ENCODE assay signal across 8 cellular contexts in the genomic region with DNA sequence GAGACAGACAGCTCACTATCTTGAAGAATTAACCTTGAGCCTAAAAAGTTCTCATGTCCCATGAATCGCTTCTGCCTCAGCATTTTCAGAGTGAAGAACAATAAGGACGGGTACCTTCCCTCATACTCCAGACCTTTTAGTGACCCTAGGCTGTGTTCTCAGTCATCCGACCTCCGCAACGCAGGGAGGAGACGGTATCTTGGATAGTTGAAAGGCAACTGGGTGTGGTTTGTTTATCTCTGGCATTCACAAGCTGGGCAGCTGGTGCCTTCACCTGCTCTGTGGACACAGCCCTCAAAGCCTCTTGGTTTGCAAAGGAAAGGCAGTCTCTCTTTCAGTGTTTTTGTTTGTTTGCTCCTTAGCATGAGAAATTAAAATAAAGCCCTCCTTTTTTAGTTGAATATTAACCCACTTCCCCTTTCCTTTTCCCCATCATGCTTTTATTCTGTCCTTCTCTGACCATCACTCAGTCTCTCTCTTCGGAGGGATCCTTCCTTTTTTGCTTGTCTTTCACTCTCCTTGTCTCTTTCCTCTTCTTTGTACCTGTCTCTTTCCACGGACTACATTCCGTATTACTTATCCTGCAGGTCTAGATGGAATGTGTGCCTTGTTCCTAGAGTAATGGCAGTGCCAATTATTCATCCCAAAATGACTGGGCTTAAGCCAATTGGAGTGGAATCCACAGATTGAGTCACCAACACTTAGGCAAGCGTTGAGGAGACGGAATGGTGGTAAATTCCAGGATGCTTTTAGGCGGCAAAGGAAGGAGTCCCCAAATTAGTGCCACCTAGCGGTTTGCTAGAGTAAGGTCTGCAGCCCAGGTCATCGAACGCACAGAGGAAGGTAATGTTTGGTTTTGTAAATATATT. TPM values are rescaled to one million over a fixed set of nuclear protein-coding genes. Genes with fewer than 3 reads are reported as not detected.
DNase-seq lines count a peak whose midpoint lies in the region; ATAC-seq and TF ChIP-seq lines count a peak whose summit lies in the region.

No MANE protein-coding gene starts in this region.

- no peaks in the 10 kb centered on the region for H3K27me3 Mint-ChIP-seq in nephron (ENCODE audit: low read depth)
- peaks cover 4% of the 10 kb centered on the region for H3K27me3 Mint-ChIP-seq in activated naive CD8-positive, alpha-beta T cell treated with anti-CD3 and anti-CD28 coated beads for 36 hours
- peaks cover 11% of the 10 kb centered on the region for H3K27me3 Mint-ChIP-seq in stimulated activated naive CD8-positive, alpha-beta T cell treated with anti-CD3 and anti-CD28 coated beads, Interleukin-15, amount 100 ng/mL, for 72 hours

- peaks cover 33% of the 10 kb centered on the region for H3K4me1 Mint-ChIP-seq in nephron
- no peaks in the 10 kb centered on the region for H3K4me1 Mint-ChIP-seq in activated naive CD8-positive, alpha-beta T cell treated with anti-CD3 and anti-CD28 coated beads for 36 hours
- no peaks in the 10 kb centered on the region for H3K4me1 Mint-ChIP-seq in stimulated activated naive CD8-positive, alpha-beta T cell treated with anti-CD3 and anti-CD28 coated beads, Interleukin-15, amount 100 ng/mL, for 72 hours

- peak; percentile 33; the same call in 1 of the 2 replicates for TF ChIP-seq CTCF in GM12874 (IDR thresholded peaks at IDR 0.05; ENCODE audit: insufficient read depth, low read depth, low read length)
- TF ChIP-seq CTCF in choroid plexus epithelial cell (conservative IDR thresholded peaks at IDR 0.05; ENCODE audit: low read depth, low read length): peak; percentile 79
- TF ChIP-seq CTCF in nephron (IDR thresholded peaks at IDR 0.05; ENCODE audit: unreplicated experiment in 3 of 3): peak; percentile 53 to 62 (median 61)

- no peaks in the 10 kb centered on the region for H3K36me3 Mint-ChIP-seq in nephron (ENCODE audit: low read depth)
- no peaks in the 10 kb centered on the region for H3K36me3 Mint-ChIP-seq in activated naive CD8-positive, alpha-beta T cell treated with anti-CD3 and anti-CD28 coated beads for 36 hours

- ATAC-seq in GM19328 (IDR thresholded peaks at IDR 0.05; ENCODE audit: unreplicated experiment) (no peak), HG03039 (IDR thresholded peaks at IDR 0.05; ENCODE audit: unreplicated experiment) (no peak)
- no peak for ATAC-seq in stimulated activated naive CD8-positive, alpha-beta T cell treated with anti-CD3 and anti-CD28 coated beads, Interleukin-15, amount 100 ng/mL, for 72 hours

- H3K9me3 Mint-ChIP-seq in nephron: no peaks in the 10 kb centered on the region
- peaks cover under 1% of the 10 kb centered on the region for H3K9me3 Mint-ChIP-seq in activated naive CD8-positive, alpha-beta T cell treated with anti-CD3 and anti-CD28 coated beads for 36 hours
- peaks cover 0 to 3% of the 10 kb centered on the region in 2 donors for H3K9me3 Mint-ChIP-seq in stimulated activated naive CD8-positive, alpha-beta T cell treated with anti-CD3 and anti-CD28 coated beads, Interleukin-15, amount 100 ng/mL, for 72 hours

- peak overlapping the region in 2 of 3 experiments; percentile 2 to 5 for H3K27ac Mint-ChIP-seq in nephron
- no peak overlapping the region for H3K27ac Mint-ChIP-seq in activated naive CD8-positive, alpha-beta T cell treated with anti-CD3 and anti-CD28 coated beads for 36 hours
- no peak overlapping the region for H3K27ac Mint-ChIP-seq in stimulated activated naive CD8-positive, alpha-beta T cell treated with anti-CD3 and anti-CD28 coated beads, Interleukin-15, amount 100 ng/mL, for 72 hours

- no peak overlapping the region for H3K4me3 Mint-ChIP-seq in nephron
- H3K4me3 Mint-ChIP-seq in activated naive CD8-positive, alpha-beta T cell treated with anti-CD3 and anti-CD28 coated beads for 36 hours: no peak overlapping the region
- no peak overlapping the region for H3K4me3 Mint-ChIP-seq in stimulated activated naive CD8-positive, alpha-beta T cell treated with anti-CD3 and anti-CD28 coated beads, Interleukin-15, amount 100 ng/mL, for 72 hours

- DNase-seq in NCI-H2196 treated with DMSO at 0.1 percent for 48 hours (lab: John Stamatoyannopoulos, UW; ENCODE audit: unreplicated experiment) (peak; percentile 36), choroid plexus epithelial cell (ENCODE audit: low read depth) (peak; percentile 43)
- DNase-seq in activated naive CD8-positive, alpha-beta T cell treated with anti-CD3 and anti-CD28 coated beads for 36 hours: no peak
- no peak for DNase-seq in stimulated activated naive CD8-positive, alpha-beta T cell treated with anti-CD3 and anti-CD28 coated beads, Interleukin-15, amount 100 ng/mL, for 72 hours

- H3K4me3 ChIP-seq in choroid plexus epithelial cell (ENCODE audit: low read depth, low read length): no peak overlapping the region

RNA-seq across cellular contexts. Expression of gene PRR15, which starts 45.8 kb away (rescaled TPM):
- not detected for total RNA-seq in activated naive CD8-positive, alpha-beta T cell treated with anti-CD3 and anti-CD28 coated beads for 36 hours

Comparison
In these comparisons a context has a peak if more than half of its experiments do, and no peak if none do; other contexts are left out.
1. DNase-seq: peak in NCI-H2196 treated with DMSO at 0.1 percent for 48 hours (single experiment) and choroid plexus epithelial cell (single experiment); none in activated naive CD8-positive, alpha-beta T cell treated with anti-CD3 and anti-CD28 coated beads for 36 hours (single experiment) and stimulated activated naive CD8-positive, alpha-beta T cell treated with anti-CD3 and anti-CD28 coated beads, Interleukin-15, amount 100 ng/mL, for 72 hours (0 of 2).
2. H3K27ac Mint-ChIP-seq: peak in nephron (2 of 3); none in activated naive CD8-positive, alpha-beta T cell treated with anti-CD3 and anti-CD28 coated beads for 36 hours (single experiment) and stimulated activated naive CD8-positive, alpha-beta T cell treated with anti-CD3 and anti-CD28 coated beads, Interleukin-15, amount 100 ng/mL, for 72 hours (0 of 2).
3. Peak in every context shown above with its lines, with median percentiles within 50 percentile points of each other: CTCF ChIP-seq.